ENCODE assay signal across 19 cellular contexts in genomic region chr17:49384962-49385361, GRCh38. TPM values are rescaled to one million over a fixed set of nuclear protein-coding genes. Genes with fewer than 3 reads are reported as not detected.
A peak's percentile ranks its signal among the peaks of the same experiment; 100 is the strongest.
DNase-seq lines count a peak whose midpoint lies in the region; ATAC-seq, FAIRE-seq and TF ChIP-seq lines count a peak whose summit lies in the region.
"Had no signal": no experiment of that assay in that cellular context is flagged by ENCODE, and none has a peak within 500 bp of the region (broad histone marks: within the 10 kb centered on the region; RNA-seq: fewer than 3 reads in every experiment).

No MANE protein-coding gene starts in this region.

- peaks cover 44% of the 10 kb centered on the region for H3K4me1 ChIP-seq in HepG2 (ENCODE audit: insufficient read depth, low read length)
- H3K4me1 ChIP-seq in right lobe of liver: peaks cover 0 to 22% (median 0%) of the 10 kb centered on the region in 4 donors
- H3K4me1 ChIP-seq in mammary epithelial cell (ENCODE audit: insufficient read depth, low read length): peaks cover 4% of the 10 kb centered on the region
- peaks cover 3% of the 10 kb centered on the region for H3K4me1 ChIP-seq in osteoblast (ENCODE audit: insufficient read depth, low read length)

- DNase-seq in HepG2 (ENCODE audit: low spot score) (no peak), right lobe of liver (no peak), mammary epithelial cell (peak; percentile 47), osteoblast (ENCODE audit: insufficient read length, low spot score, missing footprints) (peak; percentile 27), posterior vena cava (ENCODE audit: low spot score) (no peak), GDM1 (lab: John Stamatoyannopoulos, UW) (no peak)
- DNase-seq: C1 segment of cervical spinal cord; Caco-2; CD4-positive, CD25-positive, alpha-beta regulatory T cell; CD8-positive, alpha-beta memory T cell; DMS153; DMS79; GF-D8; HCEC 1CT; IMR-90 had no signal

- H3K79me2 ChIP-seq in HepG2 (ENCODE audit: insufficient read depth, low read length) (no peaks in the 10 kb centered on the region), mammary epithelial cell (ENCODE audit: insufficient read depth, low read length) (no peaks in the 10 kb centered on the region), osteoblast (ENCODE audit: insufficient read depth, low read length) (no peaks in the 10 kb centered on the region)

- POLR2A ChIA-PET in HepG2 (lab: Yijun Ruan, JAX): no interaction called here

- H3K27me3 ChIP-seq in HepG2 (ENCODE audit: control insufficient read depth in 1 of 2, insufficient read depth in 2 of 2, low read length in 2 of 2) (no peaks in the 10 kb centered on the region; a peak in 1 of 5 replicates), right lobe of liver (no peaks in the 10 kb centered on the region), mammary epithelial cell (ENCODE audit: insufficient read depth, low read length) (no peaks in the 10 kb centered on the region), osteoblast (ENCODE audit: insufficient read depth, low read length) (no peaks in the 10 kb centered on the region)

- H4K20me1 ChIP-seq in HepG2 (ENCODE audit: insufficient read depth, low read length): no peaks in the 10 kb centered on the region
- no peaks in the 10 kb centered on the region for H4K20me1 ChIP-seq in mammary epithelial cell (ENCODE audit: insufficient read depth, low read length)
- no peaks in the 10 kb centered on the region for H4K20me1 ChIP-seq in osteoblast (ENCODE audit: insufficient read depth, low read length)

- BruUV-seq in HepG2 (replicated peaks; lab: Mats Ljungman, UMichigan) (no TSS peak), mammary epithelial cell (replicated peaks; lab: Mats Ljungman, UMichigan) (no TSS peak)

- H3K4me3 ChIP-seq in HepG2 (replicated peaks in 1 of 3; ENCODE audit: insufficient read depth in 1 of 3, low read depth in 2 of 3, low read length in 3 of 3) (no peak overlapping the region), right lobe of liver (no peak overlapping the region), mammary epithelial cell (replicated peaks in 1 of 3; ENCODE audit: insufficient read depth in 1 of 3, low read depth in 2 of 3, low read length in 3 of 3) (no peak overlapping the region), osteoblast (ENCODE audit: insufficient read depth, low read length) (no peak overlapping the region)
- H3K4me3 ChIP-seq: GM23338 had no signal

- 39% methylated on average over 4 of the region's 4 CpGs for WGBS in HepG2 (ENCODE audit: low lambda C conversion rate)
- 83% methylated on average over 4 of the region's 4 CpGs for WGBS in right lobe of liver (ENCODE audit: insufficient coverage, low coverage, low lambda C conversion rate, missing lambda C conversion rate)
- 40% methylated on average over 4 of the region's 4 CpGs for WGBS in mammary epithelial cell (ENCODE audit: low coverage, missing lambda C conversion rate)

- H3K27ac ChIP-seq in HepG2 (ENCODE audit: extremely low read length, insufficient read depth, low read length) (no peak overlapping the region), right lobe of liver (no peak overlapping the region), mammary epithelial cell (ENCODE audit: insufficient read depth, low read depth, low read length) (no peak overlapping the region), osteoblast (ENCODE audit: low read depth, low read length) (no peak overlapping the region)
- H3K27ac ChIP-seq: HL-60 had no signal

- TF ChIP-seq RAD21 in HepG2 (CRISPR knock-in tag; IDR thresholded peaks at IDR 0.05): no peak

- dilution Hi-C loops in mammary epithelial cell (cut with HindIII; ENCODE audit: low sequenced_read_pairs): loop anchor here (5.0 kb wide), 2 partner anchors 58 to 93 kb away; no protein-coding TSS in a partner anchor

- FAIRE-seq in HepG2 (lab: Jason Lieb, UNC): no peak
- FAIRE-seq: D721Med, H54 had no signal

- no peak for TF ChIP-seq CTCF in HepG2 (CRISPR knock-in tag; IDR thresholded peaks at IDR 0.05)
- no peak for TF ChIP-seq CTCF in right lobe of liver (IDR thresholded peaks at IDR 0.05)
- no peak for TF ChIP-seq CTCF in mammary epithelial cell (conservative IDR thresholded peaks at IDR 0.05 in 1 of 2, IDR thresholded peaks at IDR 0.05 in 1 of 2; ENCODE audit: extremely low read depth in 1 of 2, insufficient read depth in 1 of 2, low read depth in 1 of 2, low read length in 2 of 2)
- no peak for TF ChIP-seq CTCF in osteoblast (IDR thresholded peaks at IDR 0.05; ENCODE audit: extremely low read depth, low read depth, low read length)

- ATAC-seq in HepG2 (no peak), right lobe of liver (no peak)
- ATAC-seq: GM23338 had no signal

- H2AFZ ChIP-seq in HepG2 (ENCODE audit: low read length): no peak overlapping the region
- no peak overlapping the region for H2AFZ ChIP-seq in mammary epithelial cell (ENCODE audit: low read depth, low read length)
- H2AFZ ChIP-seq in osteoblast (ENCODE audit: low read length): no peak overlapping the region
- H2AFZ ChIP-seq: GM23338 had no signal

- TF ChIP-seq POLR2A in HepG2 (IDR thresholded peaks at IDR 0.05; ENCODE audit: insufficient read depth in 1 of 2, low read depth in 2 of 2, low read length in 2 of 2) (no peak), right lobe of liver (IDR thresholded peaks at IDR 0.05) (no peak)

- H3K4me2 ChIP-seq in HepG2 (ENCODE audit: low read depth, low read length): no peak overlapping the region
- no peak overlapping the region for H3K4me2 ChIP-seq in mammary epithelial cell (ENCODE audit: insufficient read depth, low read depth, low read length)
- H3K4me2 ChIP-seq in osteoblast (ENCODE audit: insufficient read depth, low read length): no peak overlapping the region
- H3K4me2 ChIP-seq: GM23338 had no signal

- H3K9me3 ChIP-seq in HepG2 (ENCODE audit: low read length): no peaks in the 10 kb centered on the region
- H3K9me3 ChIP-seq in right lobe of liver: no peaks in the 10 kb centered on the region
- H3K9me3 ChIP-seq in mammary epithelial cell (replicated peaks; ENCODE audit: insufficient read depth, low read length): no peaks in the 10 kb centered on the region
- H3K9me3 ChIP-seq in osteoblast (ENCODE audit: low read depth, low read length): no peaks in the 10 kb centered on the region
- H3K9me3 ChIP-seq: Caco-2 had no signal

- intact Hi-C loops in HepG2 (cut with micrococcal nuclease; ENCODE audit: unreplicated experiment): no loop called here
- intact Hi-C loops in right lobe of liver (cut with DNase I): no loop called here
- intact Hi-C loops in mammary epithelial cell (cut with micrococcal nuclease): no loop called here
- intact Hi-C loops in posterior vena cava (cut with DNase I): no loop called here

- CTCF ChIA-PET in HepG2 (lab: Yijun Ruan, JAX; ENCODE audit: low intra/inter-chr PET ratio, low total read pairs): no interaction called here
- CTCF ChIA-PET in mammary epithelial cell (lab: Charles Lee; ENCODE audit: low non-redundant PET): no interaction called here

- H3K36me3 ChIP-seq in HepG2 (replicated peaks in 1 of 2; ENCODE audit: control insufficient read depth in 1 of 2, insufficient read depth in 2 of 2, low read length in 2 of 2) (no peaks in the 10 kb centered on the region), right lobe of liver (no peaks in the 10 kb centered on the region), mammary epithelial cell (ENCODE audit: insufficient read depth, low read length) (no peaks in the 10 kb centered on the region), osteoblast (ENCODE audit: insufficient read depth, low read length) (no peaks in the 10 kb centered on the region)

- no peak for TF ChIP-seq EP300 in HepG2 (IDR thresholded peaks at IDR 0.05; ENCODE audit: low read depth in 2 of 2, low read length in 2 of 2)
- no peak for TF ChIP-seq EP300 in HepG2 (CRISPR knock-in tag; IDR thresholded peaks at IDR 0.05; ENCODE audit: borderline replicate concordance)

- H3K9ac ChIP-seq in HepG2 (ENCODE audit: insufficient read depth, low read depth, low read length): no peak overlapping the region
- no peak overlapping the region for H3K9ac ChIP-seq in mammary epithelial cell (ENCODE audit: insufficient read depth, low read length)

- in situ Hi-C loops in HepG2 (cut with HindIII; ENCODE audit: extremely low pct_ligation_motif_present, low pct_unique_long_range_greater_than_20kb): no loop called here
- in situ Hi-C loops in mammary epithelial cell (cut with MboI; ENCODE audit: low sequenced_read_pairs in 2 of 2): loop anchor here in 1 of 2 donors (5.0 kb wide), 1 partner anchor 68 kb away; no protein-coding TSS in a partner anchor

RNA-seq across cellular contexts. Expression of gene ZNF652, which starts 22.9 kb away (rescaled TPM):
- 30.2 and 58.2 TPM in 2 replicates for total RNA-seq in HepG2 (2016; rRNA removed; fragmentation: Illumina TruSeq; extraction: Trizol)
- total RNA-seq in HepG2 (2016; cell fraction: cytosol; rRNA removed; fragmentation: Illumina TruSeq; extraction: Trizol; ENCODE audit: low read depth): 12.2 and 13.8 TPM in 2 replicates
- total RNA-seq in HepG2 (2016; cell fraction: insoluble cytoplasmic fraction; rRNA removed; fragmentation: Illumina TruSeq; extraction: Trizol): 28.9 and 51.4 TPM in 2 replicates
- total RNA-seq in HepG2 (2016; cell fraction: membrane; rRNA removed; fragmentation: Illumina TruSeq; extraction: Trizol): 22.6 and 24.4 TPM in 2 replicates
- total RNA-seq in HepG2 (2016; cell fraction: nucleus; rRNA removed; fragmentation: Illumina TruSeq; extraction: Trizol): 28.7 and 34.7 TPM in 2 replicates
- polyA plus RNA-seq in HepG2 (2011; rRNA removed): 15.8 and 16.2 TPM in 2 replicates
- 8.1 and 11.9 TPM in 2 replicates for polyA plus RNA-seq in HepG2 (2011; cell fraction: cytosol; rRNA removed)
- 10.7 and 11.7 TPM in 2 replicates for polyA plus RNA-seq in HepG2 (2011; cell fraction: nucleus; rRNA removed)
- polyA plus RNA-seq in HepG2 (2012): 9.9 and 13.6 TPM in 2 replicates
- 1.9 and 2.2 TPM in 2 replicates for polyA plus RNA-seq in HepG2 (2016; cell fraction: cytosol; fragmentation: Illumina TruSeq; extraction: Trizol; ENCODE audit: low read depth)
- polyA plus RNA-seq in HepG2 (2016; cell fraction: insoluble cytoplasmic fraction; fragmentation: Illumina TruSeq; extraction: Trizol; ENCODE audit: low read depth): 36.1 and 37.0 TPM in 2 replicates
- polyA plus RNA-seq in HepG2 (2016; cell fraction: membrane; fragmentation: Illumina TruSeq; extraction: Trizol; ENCODE audit: low read depth): 8.3 and 8.9 TPM in 2 replicates
- polyA plus RNA-seq in HepG2 (2016; cell fraction: nucleus; fragmentation: Illumina TruSeq; extraction: Trizol; ENCODE audit: insufficient read depth, low read depth): 34.4 and 37.4 TPM in 2 replicates
- polyA minus RNA-seq in HepG2 (2011; rRNA and poly(A)+ RNA removed; ENCODE audit: low replicate concordance): 46.7 and 47.2 TPM in 2 replicates
- 38.3 and 51.1 TPM in 2 replicates for polyA minus RNA-seq in HepG2 (2011; cell fraction: cytosol; rRNA and poly(A)+ RNA removed)
- 32.1 and 40.2 TPM in 2 replicates for polyA minus RNA-seq in HepG2 (2011; cell fraction: nucleus; rRNA and poly(A)+ RNA removed)
- 10 to 100 TPM; 16.9 to 36.8 (median 24.3) TPM for total RNA-seq in right lobe of liver
- total RNA-seq in mammary epithelial cell: 10 to 100 TPM; 12.9 to 16.7 TPM
- polyA plus RNA-seq in mammary epithelial cell: 4.3 TPM
- 27.3 TPM for polyA minus RNA-seq in mammary epithelial cell
- total RNA-seq in osteoblast: 28.2 and 31.5 TPM in 2 replicates
- total RNA-seq in posterior vena cava: 10 to 100 TPM; 39.0 to 40.9 TPM

RNA-seq across cellular contexts. Expression of gene PHB1, which starts 29.7 kb away (rescaled TPM):
- 515 and 623 TPM in 2 replicates for total RNA-seq in HepG2 (2016; rRNA removed; fragmentation: Illumina TruSeq; extraction: Trizol)
- 133 and 145 TPM in 2 replicates for total RNA-seq in HepG2 (2016; cell fraction: cytosol; rRNA removed; fragmentation: Illumina TruSeq; extraction: Trizol; ENCODE audit: low read depth)
- 510 and 641 TPM in 2 replicates for total RNA-seq in HepG2 (2016; cell fraction: insoluble cytoplasmic fraction; rRNA removed; fragmentation: Illumina TruSeq; extraction: Trizol)
- total RNA-seq in HepG2 (2016; cell fraction: membrane; rRNA removed; fragmentation: Illumina TruSeq; extraction: Trizol): 238 and 242 TPM in 2 replicates
- total RNA-seq in HepG2 (2016; cell fraction: nucleus; rRNA removed; fragmentation: Illumina TruSeq; extraction: Trizol): 214 and 243 TPM in 2 replicates
- polyA plus RNA-seq in HepG2 (2011; rRNA removed): 688 and 721 TPM in 2 replicates
- 568 and 609 TPM in 2 replicates for polyA plus RNA-seq in HepG2 (2011; cell fraction: cytosol; rRNA removed)
- 175 and 197 TPM in 2 replicates for polyA plus RNA-seq in HepG2 (2011; cell fraction: nucleus; rRNA removed)
- 461 and 478 TPM in 2 replicates for polyA plus RNA-seq in HepG2 (2012)
- polyA plus RNA-seq in HepG2 (2016; cell fraction: cytosol; fragmentation: Illumina TruSeq; extraction: Trizol; ENCODE audit: low read depth): 175 and 189 TPM in 2 replicates
- polyA plus RNA-seq in HepG2 (2016; cell fraction: insoluble cytoplasmic fraction; fragmentation: Illumina TruSeq; extraction: Trizol; ENCODE audit: low read depth): 675 and 689 TPM in 2 replicates
- polyA plus RNA-seq in HepG2 (2016; cell fraction: membrane; fragmentation: Illumina TruSeq; extraction: Trizol; ENCODE audit: low read depth): 218 and 222 TPM in 2 replicates
- 412 and 415 TPM in 2 replicates for polyA plus RNA-seq in HepG2 (2016; cell fraction: nucleus; fragmentation: Illumina TruSeq; extraction: Trizol; ENCODE audit: insufficient read depth, low read depth)
- polyA minus RNA-seq in HepG2 (2011; rRNA and poly(A)+ RNA removed; ENCODE audit: low replicate concordance): 950 and 1,090 TPM in 2 replicates
- 133 and 158 TPM in 2 replicates for polyA minus RNA-seq in HepG2 (2011; cell fraction: cytosol; rRNA and poly(A)+ RNA removed)
- polyA minus RNA-seq in HepG2 (2011; cell fraction: nucleus; rRNA and poly(A)+ RNA removed): 74.5 and 93.1 TPM in 2 replicates
- 100 to 1,000 TPM in 5 of 6 experiments, 10 to 100 TPM in 1; 88.5 to 131 (median 102) TPM for total RNA-seq in right lobe of liver
- 100 to 1,000 TPM; 115 to 193 TPM for total RNA-seq in mammary epithelial cell
- polyA plus RNA-seq in mammary epithelial cell: 339 TPM
- polyA minus RNA-seq in mammary epithelial cell: 289 TPM
- total RNA-seq in osteoblast: 71.7 and 71.9 TPM in 2 replicates
- total RNA-seq in posterior vena cava: 100 to 1,000 TPM; 102 to 111 TPM

Comparison
In these comparisons a context has a peak if more than half of its experiments do, and no peak if none do; other contexts are left out.
1. DNase-seq: peak in mammary epithelial cell (single experiment) and osteoblast (single experiment); none in HepG2 (single experiment), right lobe of liver (0 of 3), posterior vena cava (single experiment) and GDM1 (single experiment).